ENCODE assay signal across 26 cellular contexts in the genomic region with DNA sequence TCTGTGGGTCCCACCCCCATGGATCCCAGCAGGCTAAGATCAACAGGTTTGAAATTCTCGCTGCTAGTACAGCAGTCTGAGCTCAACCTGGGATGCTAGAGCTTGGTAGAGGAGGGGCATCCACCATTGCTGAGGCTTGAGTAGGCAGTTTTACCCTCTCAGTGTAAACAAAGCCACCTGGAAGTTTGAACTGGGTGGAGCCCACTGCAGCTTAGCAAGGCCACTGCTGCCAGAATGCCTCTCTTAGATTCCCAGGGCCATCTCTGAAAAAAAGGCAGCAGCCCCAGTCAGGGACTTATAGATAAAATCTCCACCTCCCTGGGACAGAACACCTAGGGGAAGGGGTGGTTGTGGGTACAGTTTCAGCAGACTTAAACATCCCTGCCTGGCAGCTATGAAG.
"Had no signal": no experiment of that assay in that cellular context is flagged by ENCODE, and none has a peak within 500 bp of the region (broad histone marks: within the 10 kb centered on the region; RNA-seq: fewer than 3 reads in every experiment).

No MANE protein-coding gene starts in this region.

- ATAC-seq: activated CD4-positive, CD25-positive, alpha-beta regulatory T cell treated with anti-CD3 and anti-CD28 coated beads, Interleukin-2, amount 50 U/mL, for 24 hours; activated T-cell treated with anti-CD3 and anti-CD28 coated beads, Interleukin-2, amount 50 U/mL, for 72 hours; effector memory CD8-positive, alpha-beta T cell; left cardiac atrium; natural killer cell had no signal

- H3K4me3 ChIP-seq: breast epithelium, dorsolateral prefrontal cortex, esophagus muscularis mucosa, spleen, thoracic aorta, vagina had no signal

- H3K9me3 ChIP-seq: breast epithelium, thoracic aorta, vagina had no signal

- H3K27ac ChIP-seq: breast epithelium, dorsolateral prefrontal cortex, esophagus muscularis mucosa, spleen, thoracic aorta, vagina, VCaP had no signal

- H3K36me3 ChIP-seq: breast epithelium, esophagus muscularis mucosa, spleen, thoracic aorta, vagina had no signal

- H3K4me1 ChIP-seq: breast epithelium, esophagus muscularis mucosa, spleen, vagina had no signal

- H3K27me3 ChIP-seq: breast epithelium, esophagus muscularis mucosa, spleen, vagina had no signal

- FAIRE-seq: colon, frontal cortex had no signal

- DNase-seq: activated CD4-positive, alpha-beta memory T cell treated with anti-CD3 and anti-CD28 coated beads, Interleukin-2, amount 10 ng/mL, durations not matched to agents 7 days and 5 days; activated CD4-positive, alpha-beta T cell treated with anti-CD3 and anti-CD28 coated beads, Interleukin-2, amount 10 ng/mL, durations not matched to agents 24 days and 14 days; activated effector memory CD4-positive, alpha-beta T cell treated with Interleukin-2 at 50 U/mL for 16 hours; activated naive CD4-positive, alpha-beta T cell treated with anti-CD3 and anti-CD28 coated beads for 36 hours; activated naive CD8-positive, alpha-beta T cell treated with anti-CD3 and anti-CD28 coated beads, Interleukin-2, amount 10 ng/mL, durations not matched to agents 7 days and 5 days; activated T-cell treated with anti-CD3 and anti-CD28 coated beads, Interleukin-2, amount 50 U/mL, for 72 hours; amniotic stem cell; dorsolateral prefrontal cortex; effector memory CD8-positive, alpha-beta T cell; glutamatergic neuron; hippocampal formation; left cardiac atrium; midbrain; natural killer cell; retina; spleen; stimulated activated CD4-positive, alpha-beta T cell treated with anti-CD3 and anti-CD28 coated beads, Interleukin-4, amount 100 ng/mL, for 24 hours; stimulated activated naive CD4-positive, alpha-beta T cell treated with Interleukin-2 at 50 U/mL for 16 hours had no signal
